ENCODE assay signal across 27 cellular contexts in the genomic region with DNA sequence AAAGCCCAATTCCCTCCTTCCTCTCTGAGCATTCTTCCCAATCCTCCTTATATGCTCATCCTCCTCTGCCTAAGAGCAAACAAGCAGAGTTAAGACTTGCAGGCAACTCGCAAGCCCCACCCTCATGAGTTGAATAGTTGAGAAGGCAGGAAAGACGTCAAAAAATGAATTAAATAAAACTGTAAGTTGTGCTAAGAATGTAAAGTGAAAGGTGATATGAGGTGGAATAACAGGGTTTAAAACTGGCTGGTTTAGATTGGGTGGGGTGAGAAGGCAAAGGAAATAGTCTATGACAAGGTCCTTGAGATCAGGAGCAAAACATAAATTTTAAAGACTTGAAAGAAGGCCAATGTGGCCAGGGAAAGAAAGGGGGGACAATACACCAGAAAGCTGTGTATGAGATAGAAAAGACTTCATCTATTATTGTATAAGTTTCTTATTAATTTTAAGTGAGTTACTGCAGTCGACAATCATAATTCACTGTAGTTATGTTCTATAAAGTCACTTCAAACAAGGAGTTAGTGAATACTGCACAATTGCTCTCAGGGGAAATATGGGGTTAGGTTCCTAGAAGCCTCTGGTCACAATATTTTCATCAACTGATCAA.
DNase-seq lines count a peak whose midpoint lies in the region; ATAC-seq, FAIRE-seq and TF ChIP-seq lines count a peak whose summit lies in the region.
"Had no signal": no experiment of that assay in that cellular context is flagged by ENCODE, and none has a peak within 500 bp of the region (broad histone marks: within the 10 kb centered on the region; RNA-seq: fewer than 3 reads in every experiment).

No MANE protein-coding gene starts in this region.

- ATAC-seq in HG03280 (IDR thresholded peaks at IDR 0.05; ENCODE audit: unreplicated experiment) (peak; percentile 46), K562 (no peak)
- ATAC-seq in effector memory CD8-positive, alpha-beta T cell (replicated peaks) = no peak
- no peak for ATAC-seq in naive thymus-derived CD8-positive, alpha-beta T cell
- ATAC-seq: HepG2; natural killer cell; stimulated activated naive CD8-positive, alpha-beta T cell treated with anti-CD3 and anti-CD28 coated beads, Interleukin-15, Interleukin-2, amounts not matched to agents 100 U/mL and 50 U/mL, for 24 hours had no signal

- H3K36me3 ChIP-seq in mammary epithelial cell (ENCODE audit: insufficient read depth, low read length) (no peaks in the 10 kb centered on the region), K562 (ENCODE audit: control insufficient read depth, insufficient read depth, low read length) (no peaks in the 10 kb centered on the region)
- H3K36me3 ChIP-seq: uterus had no signal

- H3K9ac ChIP-seq in mammary epithelial cell (ENCODE audit: insufficient read depth, low read length) (no peak overlapping the region), K562 (ENCODE audit: insufficient read depth in 1 of 2, low read depth in 2 of 2, low read length in 2 of 2) (no peak overlapping the region)
- H3K9ac ChIP-seq: SK-N-SH had no signal

- TF ChIP-seq RAD21 in K562 (CRISPR knock-in tag; conservative IDR thresholded peaks at IDR 0.05 in 1 of 2, IDR thresholded peaks at IDR 0.05 in 1 of 2) = no peak

- in situ Hi-C loops in mammary epithelial cell (cut with MboI; ENCODE audit: low sequenced_read_pairs in 2 of 2) (loop anchor here in 1 of 2 donors (10.0 kb wide), 1 partner anchor 106 kb away; a partner anchor contains a TSS), K562 (cut with MboI) (no loop called here)

- BruUV-seq in mammary epithelial cell (replicated peaks; lab: Mats Ljungman, UMichigan) = TSS peak; percentile 99
- no TSS peak for BruUV-seq in MCF 10A (replicated peaks; lab: Mats Ljungman, UMichigan)
- no TSS peak for BruUV-seq in K562 (replicated peaks; lab: Mats Ljungman, UMichigan)

- no peak overlapping the region for H3K4me3 ChIP-seq in mammary epithelial cell (replicated peaks in 1 of 3; ENCODE audit: insufficient read depth in 1 of 3, low read depth in 2 of 3, low read length in 3 of 3)
- no peak overlapping the region for H3K4me3 ChIP-seq in K562
- H3K4me3 ChIP-seq: testis, uterus had no signal

- H3K4me1 Mint-ChIP-seq in MCF 10A (ENCODE audit: insufficient read depth, unreplicated experiment) = no peaks in the 10 kb centered on the region
- H3K4me1 Mint-ChIP-seq in effector memory CD8-positive, alpha-beta T cell (ENCODE audit: low read depth in 2 of 2) = no peaks in the 10 kb centered on the region
- no peaks in the 10 kb centered on the region for H3K4me1 Mint-ChIP-seq in naive thymus-derived CD8-positive, alpha-beta T cell
- H3K4me1 Mint-ChIP-seq: activated naive CD8-positive, alpha-beta T cell treated with anti-CD3 and anti-CD28 coated beads, Interleukin-2, amount 10 ng/mL, durations not matched to agents 7 days and 5 days; central memory CD8-positive, alpha-beta T cell; natural killer cell had no signal

- no peak for TF ChIP-seq CTCF in mammary epithelial cell (conservative IDR thresholded peaks at IDR 0.05 in 1 of 2, IDR thresholded peaks at IDR 0.05 in 1 of 2; ENCODE audit: extremely low read depth in 1 of 2, insufficient read depth in 1 of 2, low read depth in 1 of 2, low read length in 2 of 2)
- TF ChIP-seq CTCF in MCF 10A (IDR thresholded peaks at IDR 0.05; ENCODE audit: unreplicated experiment) = no peak
- TF ChIP-seq CTCF in K562 (IDR thresholded peaks at IDR 0.05 in 2 of 3, conservative IDR thresholded peaks at IDR 0.05 in 1 of 3; ENCODE audit: insufficient read depth in 2 of 3, low read depth in 1 of 3, low read length in 3 of 3) = no peak

- no peak overlapping the region for H3K4me3 Mint-ChIP-seq in MCF 10A (ENCODE audit: unreplicated experiment)
- H3K4me3 Mint-ChIP-seq in effector memory CD8-positive, alpha-beta T cell = no peak overlapping the region
- H3K4me3 Mint-ChIP-seq in naive thymus-derived CD8-positive, alpha-beta T cell = no peak overlapping the region
- H3K4me3 Mint-ChIP-seq: activated naive CD8-positive, alpha-beta T cell treated with anti-CD3 and anti-CD28 coated beads, Interleukin-2, amount 10 ng/mL, durations not matched to agents 7 days and 5 days; central memory CD8-positive, alpha-beta T cell; natural killer cell had no signal

- H2AFZ ChIP-seq in mammary epithelial cell (ENCODE audit: low read depth, low read length) (no peak overlapping the region), K562 (ENCODE audit: low read depth, low read length) (no peak overlapping the region)

- H3K27ac Mint-ChIP-seq in MCF 10A (ENCODE audit: low read depth, unreplicated experiment) = no peak overlapping the region
- no peak overlapping the region for H3K27ac Mint-ChIP-seq in effector memory CD8-positive, alpha-beta T cell
- H3K27ac Mint-ChIP-seq in naive thymus-derived CD8-positive, alpha-beta T cell = no peak overlapping the region
- H3K27ac Mint-ChIP-seq: activated naive CD8-positive, alpha-beta T cell treated with anti-CD3 and anti-CD28 coated beads, Interleukin-2, amount 10 ng/mL, durations not matched to agents 7 days and 5 days; natural killer cell had no signal

- FAIRE-seq in K562 (lab: Jason Lieb, UNC) = no peak
- FAIRE-seq: endometrium, H1, HepG2 had no signal

- POLR2A ChIA-PET in MCF 10A (lab: Yijun Ruan, JAX) (interaction anchor here (0.9 kb wide), 1 partner anchor 33 kb away, joined by 3 read pairs; no protein-coding TSS in a partner anchor), K562 (lab: Yijun Ruan, JAX) (interaction anchor here (0.6 to 1.0 kb wide), 2 partner anchors 13 to 265 kb away, joined by 3 read pairs; a partner anchor contains a TSS)
- POLR2A ChIA-PET in naive thymus-derived CD8-positive, alpha-beta T cell (lab: Charles Lee) = no interaction called here

- TF ChIP-seq EP300 in K562 (IDR thresholded peaks at IDR 0.05; ENCODE audit: low read length) = no peak

- no peak overlapping the region for H3K4me2 ChIP-seq in mammary epithelial cell (ENCODE audit: insufficient read depth, low read depth, low read length)
- no peak overlapping the region for H3K4me2 ChIP-seq in K562 (ENCODE audit: insufficient read depth, low read length)
- H3K4me2 ChIP-seq: SK-N-SH had no signal

- H3K36me3 Mint-ChIP-seq in MCF 10A (ENCODE audit: insufficient read depth, unreplicated experiment) = no peaks in the 10 kb centered on the region
- peaks cover 5% of the 10 kb centered on the region for H3K36me3 Mint-ChIP-seq in effector memory CD8-positive, alpha-beta T cell (ENCODE audit: insufficient read depth)
- peaks cover 0 to 7% (median 3%) of the 10 kb centered on the region in 3 donors for H3K36me3 Mint-ChIP-seq in naive thymus-derived CD8-positive, alpha-beta T cell
- H3K36me3 Mint-ChIP-seq: activated naive CD8-positive, alpha-beta T cell treated with anti-CD3 and anti-CD28 coated beads, Interleukin-2, amount 10 ng/mL, durations not matched to agents 7 days and 5 days; natural killer cell had no signal

- H3K9me1 ChIP-seq in K562 (ENCODE audit: control insufficient read depth, insufficient read depth, low read length) = no peaks in the 10 kb centered on the region

- dilution Hi-C loops in mammary epithelial cell (cut with HindIII; ENCODE audit: low sequenced_read_pairs) = no loop called here

- H3K4me1 ChIP-seq in mammary epithelial cell (ENCODE audit: insufficient read depth, low read length) (no peaks in the 10 kb centered on the region), K562 (replicated peaks in 1 of 2; ENCODE audit: control insufficient read depth in 2 of 2, insufficient read depth in 2 of 2, low read length in 2 of 2) (peaks cover 0 to 2% of the 10 kb centered on the region in 2 experiments; a peak in 2 of 5 replicates)
- H3K4me1 ChIP-seq: testis, uterus had no signal

- intact Hi-C loops in mammary epithelial cell (cut with micrococcal nuclease) = no loop called here
- intact Hi-C loops in MCF 10A (cut with micrococcal nuclease) = no loop called here
- intact Hi-C loops in K562 (cut with micrococcal nuclease) = no loop called here

- H3K27me3 ChIP-seq in mammary epithelial cell (ENCODE audit: insufficient read depth, low read length) = no peaks in the 10 kb centered on the region
- no peaks in the 10 kb centered on the region for H3K27me3 ChIP-seq in K562 (ENCODE audit: control insufficient read depth in 2 of 2, insufficient read depth in 2 of 2, low read length in 2 of 2)
- H3K27me3 ChIP-seq: testis, uterus had no signal

- H3K27ac ChIP-seq in mammary epithelial cell (ENCODE audit: insufficient read depth, low read depth, low read length) (no peak overlapping the region), K562 (ENCODE audit: extremely low read depth, low read depth, low read length) (no peak overlapping the region; the same call in 2 of the 3 replicates)
- H3K27ac ChIP-seq: 22Rv1, HL-60, testis, uterus had no signal

- H3K9me3 ChIP-seq in mammary epithelial cell (replicated peaks; ENCODE audit: insufficient read depth, low read length) (no peaks in the 10 kb centered on the region), K562 (replicated peaks; ENCODE audit: control insufficient read depth, insufficient read depth, low read depth, low read length) (no peaks in the 10 kb centered on the region)
- H3K9me3 ChIP-seq: SK-N-SH, testis, uterus had no signal

- DNase-seq in mammary epithelial cell (peak; percentile 16), MCF 10A (ENCODE audit: unreplicated experiment) (no peak), K562 (ENCODE audit: extremely low read depth in 1 of 4, low spot score in 3 of 4) (peak in 1 of 4 experiments; percentile 9), DMS 273 treated with DMSO at 0.1 percent for 48 hours (lab: John Stamatoyannopoulos, UW) (no peak), T-helper 1 cell (no peak)
- no peak for DNase-seq in effector memory CD8-positive, alpha-beta T cell
- no peak for DNase-seq in naive thymus-derived CD8-positive, alpha-beta T cell
- DNase-seq: activated CD4-positive, alpha-beta T cell treated with anti-CD3 and anti-CD28 coated beads for 48 hours; activated CD8-positive, alpha-beta memory T cell treated with anti-CD3 and anti-CD28 coated beads for 24 hours; activated effector memory CD4-positive, alpha-beta T cell treated with anti-CD3 and anti-CD28 coated beads, Interleukin-2, amount 50 U/mL, for 16 hours; activated naive CD8-positive, alpha-beta T cell treated with anti-CD3 and anti-CD28 coated beads, Interleukin-2, amount 10 ng/mL, durations not matched to agents 7 days and 5 days; activated T-cell treated with anti-CD3 and anti-CD28 coated beads, Interleukin-2, amount 50 U/mL, for 1 hour; natural killer cell; NCI-H1048; NCI-H1694; occipital lobe; SK-N-SH; stimulated activated naive CD8-positive, alpha-beta T cell treated with anti-CD3 and anti-CD28 coated beads, Interleukin-15, Interleukin-2, amounts not matched to agents 100 U/mL and 50 U/mL, for 24 hours; testis; uterus had no signal

- no peaks in the 10 kb centered on the region for H4K20me1 ChIP-seq in mammary epithelial cell (ENCODE audit: insufficient read depth, low read length)
- no peaks in the 10 kb centered on the region for H4K20me1 ChIP-seq in K562 (replicated peaks; ENCODE audit: control insufficient read depth, insufficient read depth, low read length)

- H3K27me3 Mint-ChIP-seq in MCF 10A (ENCODE audit: insufficient read depth, unreplicated experiment) = no peaks in the 10 kb centered on the region
- no peaks in the 10 kb centered on the region for H3K27me3 Mint-ChIP-seq in effector memory CD8-positive, alpha-beta T cell
- peaks cover 0 to 5% (median 2%) of the 10 kb centered on the region in 5 donors for H3K27me3 Mint-ChIP-seq in naive thymus-derived CD8-positive, alpha-beta T cell
- H3K27me3 Mint-ChIP-seq: activated naive CD8-positive, alpha-beta T cell treated with anti-CD3 and anti-CD28 coated beads, Interleukin-2, amount 10 ng/mL, durations not matched to agents 7 days and 5 days; central memory CD8-positive, alpha-beta T cell had no signal

- WGBS in mammary epithelial cell (ENCODE audit: low coverage, missing lambda C conversion rate) = 59% methylated on average over 3 of the region's 3 CpGs
- WGBS in K562 (ENCODE audit: insufficient coverage, low coverage, missing lambda C conversion rate) = 2% methylated on average over 3 of the region's 3 CpGs

- TF ChIP-seq POLR2A in K562 (conservative IDR thresholded peaks at IDR 0.05) = peak; percentile 63

- H3K79me2 ChIP-seq in mammary epithelial cell (ENCODE audit: insufficient read depth, low read length) (no peaks in the 10 kb centered on the region), K562 (ENCODE audit: control insufficient read depth, insufficient read depth, low read length) (no peaks in the 10 kb centered on the region)

- no peaks in the 10 kb centered on the region for H3K9me3 Mint-ChIP-seq in MCF 10A (ENCODE audit: unreplicated experiment)
- H3K9me3 Mint-ChIP-seq in effector memory CD8-positive, alpha-beta T cell = no peaks in the 10 kb centered on the region
- H3K9me3 Mint-ChIP-seq in naive thymus-derived CD8-positive, alpha-beta T cell = peaks cover 0 to 7% (median 0%) of the 10 kb centered on the region in 9 donors
- H3K9me3 Mint-ChIP-seq: central memory CD8-positive, alpha-beta T cell had no signal

- CTCF ChIA-PET in mammary epithelial cell (lab: Charles Lee; ENCODE audit: low non-redundant PET) = no interaction called here
- CTCF ChIA-PET in MCF 10A (lab: Yijun Ruan, JAX) = no interaction called here
- CTCF ChIA-PET in K562 (lab: Yijun Ruan, JAX; ENCODE audit: low intra/inter-chr PET ratio) = no interaction called here
